ENCODE assay signal across 8 cellular contexts in the genomic region with DNA sequence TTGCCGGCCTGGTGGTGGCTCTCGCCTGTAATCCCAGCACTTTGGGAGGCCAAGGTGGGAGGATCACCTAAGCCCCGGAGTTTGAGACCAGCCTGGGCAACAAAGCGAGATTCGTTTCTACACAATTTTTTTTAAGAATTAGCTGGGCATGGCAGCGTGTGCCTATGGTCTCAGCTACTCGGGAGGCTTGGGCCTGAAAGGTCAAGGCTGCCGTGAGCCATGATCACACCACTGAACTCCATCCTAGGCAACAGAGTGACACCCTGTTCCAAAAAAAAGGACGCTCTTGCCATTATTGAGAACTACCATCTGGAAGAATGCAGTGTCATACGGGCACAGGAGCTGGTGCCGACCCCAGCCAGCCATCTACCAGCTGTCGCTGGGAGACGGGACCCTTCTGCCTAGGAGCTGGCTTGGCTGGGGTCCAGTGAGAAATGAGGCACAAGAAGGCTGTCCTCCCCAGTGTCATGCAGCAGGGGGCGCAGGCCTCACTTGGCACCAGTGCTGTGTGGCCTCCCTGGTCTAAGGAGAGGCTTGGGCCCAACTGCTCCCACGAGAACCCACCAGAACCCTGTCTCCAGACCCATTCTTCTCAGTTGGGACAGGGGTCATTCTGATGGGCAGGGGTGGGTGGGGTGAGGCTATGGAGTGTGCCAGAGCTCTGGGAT. TPM values are rescaled to one million over a fixed set of nuclear protein-coding genes. Genes with fewer than 3 reads are reported as not detected.
DNase-seq lines count a peak whose midpoint lies in the region; ATAC-seq, FAIRE-seq and TF ChIP-seq lines count a peak whose summit lies in the region.

No MANE protein-coding gene starts in this region.

- POLR2A ChIA-PET in K562 (lab: Yijun Ruan, JAX) = interaction anchor here (0.6 to 1.4 kb wide), 7 partner anchors 10 to 309 kb away, joined by 3 to 5 read pairs (median 3); no protein-coding TSS in a partner anchor

- no peak overlapping the region for H3K4me3 ChIP-seq in Jurkat, Clone E6-1 (ENCODE audit: low read length)
- H3K4me3 ChIP-seq in K562 (no peak overlapping the region), kidney (ENCODE audit: low read length in 2 of 2) (no peak overlapping the region)

- intact Hi-C loops in K562 (cut with micrococcal nuclease) (no loop called here), kidney (cut with DNase I) (no loop called here)

- TF ChIP-seq POLR2A in K562 (conservative IDR thresholded peaks at IDR 0.05) = no peak

- BruUV-seq in K562 (replicated peaks; lab: Mats Ljungman, UMichigan) = no TSS peak

- TF ChIP-seq EP300 in K562 (IDR thresholded peaks at IDR 0.05; ENCODE audit: low read length) = no peak

- H3K9ac ChIP-seq in K562 (ENCODE audit: insufficient read depth in 1 of 2, low read depth in 2 of 2, low read length in 2 of 2) (0 out of 4 replicates have a peak overlapping the region, but pooled peaks of 1 of the 2 experiments have one; percentile 27), kidney (ENCODE audit: low read length in 2 of 2) (no peak overlapping the region)

- no peaks in the 10 kb centered on the region for H3K9me3 ChIP-seq in K562 (replicated peaks; ENCODE audit: control insufficient read depth, insufficient read depth, low read depth, low read length)
- no peaks in the 10 kb centered on the region for H3K9me3 ChIP-seq in kidney (ENCODE audit: control insufficient read depth in 1 of 2, low read length in 2 of 2)

- H3K79me2 ChIP-seq in K562 (ENCODE audit: control insufficient read depth, insufficient read depth, low read length) = no peaks in the 10 kb centered on the region

- FAIRE-seq in K562 (lab: Jason Lieb, UNC) (peak; percentile 82), kidney (lab: Jason Lieb, UNC) (no peak)

- no peaks in the 10 kb centered on the region for H3K27me3 ChIP-seq in K562 (ENCODE audit: control insufficient read depth in 2 of 2, insufficient read depth in 2 of 2, low read length in 2 of 2)

- in situ Hi-C loops in K562 (cut with MboI) = no loop called here

- WGBS in K562 (ENCODE audit: insufficient coverage, low coverage, missing lambda C conversion rate) = 68% methylated on average over 15 of the region's 15 CpGs

- peak; percentile 75 to 82 (median 80) for TF ChIP-seq CTCF in K562 (IDR thresholded peaks at IDR 0.05 in 2 of 3, conservative IDR thresholded peaks at IDR 0.05 in 1 of 3; ENCODE audit: insufficient read depth in 2 of 3, low read depth in 1 of 3, low read length in 3 of 3)
- TF ChIP-seq CTCF in kidney (IDR thresholded peaks at IDR 0.05; ENCODE audit: borderline replicate concordance, extremely low read depth, insufficient read depth) = peak; percentile 39

- DNase-seq in Daoy (ENCODE audit: low read depth) (peak; percentile 79), UCSD-AML1 (lab: John Stamatoyannopoulos, UW; ENCODE audit: unreplicated experiment) (peak; percentile 43), K562 (ENCODE audit: extremely low read depth in 1 of 4, low spot score in 3 of 4) (peak; percentile 67 to 80 (median 77)), kidney (peak; percentile 83), putamen (ENCODE audit: low spot score) (no peak)
- peak; percentile 40 for DNase-seq in Jurkat, Clone E6-1 (ENCODE audit: low read depth, low spot score)
- DNase-seq in stimulated activated CD4-positive, alpha-beta T cell treated with anti-CD3 and anti-CD28 coated beads, Interleukin-2, amount 100 ng/mL, for 48 hours = peak; percentile 54 to 62

- CTCF ChIA-PET in K562 (lab: Yijun Ruan, JAX; ENCODE audit: low intra/inter-chr PET ratio) = interaction anchor here (0.6 to 1.7 kb wide), 2 partner anchors 70 to 489 kb away, joined by 3 to 11 read pairs; no protein-coding TSS in a partner anchor

- H3K36me3 ChIP-seq in K562 (ENCODE audit: control insufficient read depth, insufficient read depth, low read length) (peaks cover 88% of the 10 kb centered on the region; the same call in 2 of the 3 replicates), kidney (ENCODE audit: control insufficient read depth in 1 of 2, insufficient read depth in 2 of 2, low read length in 2 of 2) (peaks cover 25 to 34% of the 10 kb centered on the region in 2 donors)

- H3K27ac ChIP-seq in K562 (ENCODE audit: extremely low read depth, low read depth, low read length) (no peak overlapping the region), kidney (ENCODE audit: low read depth in 2 of 2, low read length in 2 of 2) (no peak overlapping the region)

- ATAC-seq in K562 = peak; percentile 96
- ATAC-seq in HG02938 (IDR thresholded peaks at IDR 0.05; ENCODE audit: unreplicated experiment) = no peak

- H2AFZ ChIP-seq in K562 (ENCODE audit: low read depth, low read length) = no peak overlapping the region

- H3K4me1 ChIP-seq in K562 (replicated peaks in 1 of 2; ENCODE audit: control insufficient read depth in 2 of 2, insufficient read depth in 2 of 2, low read length in 2 of 2) (peaks cover 0 to 20% of the 10 kb centered on the region in 2 experiments; a peak in 2 of 5 replicates), kidney (ENCODE audit: control insufficient read depth in 1 of 2, insufficient read depth in 1 of 2, low read depth in 1 of 2, low read length in 2 of 2) (no peaks in the 10 kb centered on the region)

- peak; percentile 58 to 72 for TF ChIP-seq RAD21 in K562 (CRISPR knock-in tag; conservative IDR thresholded peaks at IDR 0.05 in 1 of 2, IDR thresholded peaks at IDR 0.05 in 1 of 2)

- no peak overlapping the region for H3K4me2 ChIP-seq in K562 (ENCODE audit: insufficient read depth, low read length)

- H4K20me1 ChIP-seq in K562 (replicated peaks; ENCODE audit: control insufficient read depth, insufficient read depth, low read length) = no peaks in the 10 kb centered on the region; the same call in 1 of the 2 replicates

- H3K9me1 ChIP-seq in K562 (ENCODE audit: control insufficient read depth, insufficient read depth, low read length) = no peaks in the 10 kb centered on the region

RNA-seq across cellular contexts. Expression of a gene that starts 12.2 kb away (rescaled TPM):
- total RNA-seq in Daoy (2014; rRNA removed; shearing (Covaris generic)) = 15.5 and 25.3 TPM in 2 replicates
- 4.8 TPM for polyA plus RNA-seq in Jurkat, Clone E6-1 (2012; ENCODE audit: insufficient read depth, insufficient read length)
- 1.5 TPM in 1 of 2 replicates, not detected in the other for total RNA-seq in K562 (2011; cell fraction: chromatin; rRNA removed; ENCODE audit: low replicate concordance)
- 0.67 and 0.92 TPM in 2 replicates for total RNA-seq in K562 (2011; cell fraction: nucleolus; rRNA removed)
- total RNA-seq in K562 (2011; cell fraction: nucleoplasm; rRNA removed) = 0.88 and 1.2 TPM in 2 replicates
- total RNA-seq in K562 (2014; rRNA removed) = 0.24 and 0.95 TPM in 2 replicates
- 0.15 and 0.29 TPM in 2 replicates for total RNA-seq in K562 (2014; rRNA removed; fragmentation: Illumina TruSeq; extraction: Trizol)
- 0.08 and 0.18 TPM in 2 replicates for total RNA-seq in K562 (2015; rRNA removed; fragmentation: Illumina TruSeq; extraction: Trizol)
- 0.89 and 1.1 TPM in 2 replicates for total RNA-seq in K562 (2021)
- 0.24 and 0.35 TPM in 2 replicates for polyA plus RNA-seq in K562 (2011; rRNA removed)
- polyA plus RNA-seq in K562 (2011; cell fraction: cytosol; rRNA removed) = 0.25 and 1.1 TPM in 2 replicates
- 0.41 and 0.68 TPM in 2 replicates for polyA plus RNA-seq in K562 (2011; cell fraction: nucleus; rRNA removed)
- polyA plus RNA-seq in K562 (2012) = 1.1 and 3.7 TPM in 2 replicates
- 0.17 and 0.28 TPM in 2 replicates for polyA plus RNA-seq in K562 (2014; fragmentation: Illumina TruSeq; extraction: Trizol)
- not detected for polyA plus RNA-seq in K562 (2014; fragmentation: Nextera tagmentation; extraction: Ambion mirVana)
- polyA plus RNA-seq in K562 (2014; rRNA removed) = 1.1 and 2.1 TPM in 2 replicates
- 0.24 and 0.35 TPM in 2 replicates for polyA minus RNA-seq in K562 (2011; rRNA and poly(A)+ RNA removed)
- polyA minus RNA-seq in K562 (2011; cell fraction: cytosol; rRNA and poly(A)+ RNA removed) = 0.57 and 1.4 TPM in 2 replicates
- polyA minus RNA-seq in K562 (2011; cell fraction: nucleus; rRNA and poly(A)+ RNA removed) = 0.11 and 0.54 TPM in 2 replicates
- total RNA-seq in kidney = 30.6 TPM
- polyA plus RNA-seq in kidney (ENCODE audit: insufficient read depth, low read depth, low replicate concordance) = 10.3 TPM

RNA-seq across cellular contexts. Expression of a gene that starts 33.9 kb away (rescaled TPM):
- 12.9 and 17.3 TPM in 2 replicates for total RNA-seq in Daoy (2014; rRNA removed; shearing (Covaris generic))
- polyA plus RNA-seq in Jurkat, Clone E6-1 (2012; ENCODE audit: insufficient read depth, insufficient read length) = 62.9 TPM
- total RNA-seq in K562 (2011; cell fraction: chromatin; rRNA removed; ENCODE audit: low replicate concordance) = 74.9 and 232 TPM in 2 replicates
- total RNA-seq in K562 (2011; cell fraction: nucleolus; rRNA removed) = 163 and 196 TPM in 2 replicates
- total RNA-seq in K562 (2011; cell fraction: nucleoplasm; rRNA removed) = 143 TPM in 2 replicates
- total RNA-seq in K562 (2014; rRNA removed) (27.5 and 61.8 TPM in 2 replicates), K562 (2014; rRNA removed; fragmentation: Illumina TruSeq; extraction: Trizol) (10.1 and 10.6 TPM in 2 replicates), K562 (2015; rRNA removed; fragmentation: Illumina TruSeq; extraction: Trizol) (21.8 and 24.7 TPM in 2 replicates), K562 (2021) (90.2 and 96.0 TPM in 2 replicates), kidney (107 TPM)
- polyA plus RNA-seq in K562 (2011; rRNA removed) (28.8 and 53.6 TPM in 2 replicates), K562 (2014; fragmentation: Illumina TruSeq; extraction: Trizol) (80.9 and 88.2 TPM in 2 replicates), K562 (2014; fragmentation: Nextera tagmentation; extraction: Ambion mirVana) (1 to 10 TPM in 1 of 2 experiments, under 1 TPM in 1; 0.37 to 2.4 TPM), K562 (2014; rRNA removed) (42.1 and 44.3 TPM in 2 replicates), kidney (ENCODE audit: insufficient read depth, low read depth, low replicate concordance) (142 TPM)
- polyA plus RNA-seq in K562 (2011; cell fraction: cytosol; rRNA removed) = 46.7 and 81.9 TPM in 2 replicates
- polyA plus RNA-seq in K562 (2011; cell fraction: nucleus; rRNA removed) = 82.4 and 135 TPM in 2 replicates
- 51.6 and 56.8 TPM in 2 replicates for polyA plus RNA-seq in K562 (2012)
- polyA minus RNA-seq in K562 (2011; rRNA and poly(A)+ RNA removed) = 26.0 and 33.3 TPM in 2 replicates
- 27.2 and 40.1 TPM in 2 replicates for polyA minus RNA-seq in K562 (2011; cell fraction: cytosol; rRNA and poly(A)+ RNA removed)
- 32.2 and 33.1 TPM in 2 replicates for polyA minus RNA-seq in K562 (2011; cell fraction: nucleus; rRNA and poly(A)+ RNA removed)

RNA-seq across cellular contexts. Expression of a gene that starts 43.2 kb away (rescaled TPM):
- not detected in 2 replicates for total RNA-seq in Daoy (2014; rRNA removed; shearing (Covaris generic))
- not detected for polyA plus RNA-seq in Jurkat, Clone E6-1 (2012; ENCODE audit: insufficient read depth, insufficient read length)
- total RNA-seq in K562 (2011; cell fraction: chromatin; rRNA removed; ENCODE audit: low replicate concordance) = not detected in 2 replicates
- total RNA-seq in K562 (2011; cell fraction: nucleolus; rRNA removed) = 1.7 TPM in 1 of 2 replicates, not detected in the other
- total RNA-seq in K562 (2011; cell fraction: nucleoplasm; rRNA removed) = not detected in 2 replicates
- 0.24 TPM in 1 of 2 replicates, not detected in the other for total RNA-seq in K562 (2014; rRNA removed)
- total RNA-seq in K562 (2014; rRNA removed; fragmentation: Illumina TruSeq; extraction: Trizol) = not detected in 2 replicates
- total RNA-seq in K562 (2015; rRNA removed; fragmentation: Illumina TruSeq; extraction: Trizol) = 0.33 and 0.60 TPM in 2 replicates
- total RNA-seq in K562 (2021) = 0.63 and 0.78 TPM in 2 replicates
- 0.47 and 1.1 TPM in 2 replicates for polyA plus RNA-seq in K562 (2011; rRNA removed)
- 0.79 and 2.6 TPM in 2 replicates for polyA plus RNA-seq in K562 (2011; cell fraction: cytosol; rRNA removed)
- polyA plus RNA-seq in K562 (2011; cell fraction: nucleus; rRNA removed) = 0.21 and 0.38 TPM in 2 replicates
- polyA plus RNA-seq in K562 (2012) = 0.50 TPM in 1 of 2 replicates, not detected in the other
- polyA plus RNA-seq in K562 (2014; fragmentation: Illumina TruSeq; extraction: Trizol) = 0.59 TPM in 1 of 2 replicates, not detected in the other
- under 1 TPM; 0.53 TPM for polyA plus RNA-seq in K562 (2014; fragmentation: Nextera tagmentation; extraction: Ambion mirVana)
- polyA plus RNA-seq in K562 (2014; rRNA removed) = 0.42 TPM in 1 of 2 replicates, not detected in the other
- polyA minus RNA-seq in K562 (2011; rRNA and poly(A)+ RNA removed) = not detected in 2 replicates
- polyA minus RNA-seq in K562 (2011; cell fraction: cytosol; rRNA and poly(A)+ RNA removed) = not detected in 2 replicates
- polyA minus RNA-seq in K562 (2011; cell fraction: nucleus; rRNA and poly(A)+ RNA removed) = not detected in 2 replicates
- total RNA-seq in kidney = 1.6 TPM
- 25.0 TPM for polyA plus RNA-seq in kidney (ENCODE audit: insufficient read depth, low read depth, low replicate concordance)

RNA-seq across cellular contexts. Expression of a gene that starts 47.0 kb away (rescaled TPM):
- total RNA-seq in Daoy (2014; rRNA removed; shearing (Covaris generic)) = not detected in 2 replicates
- polyA plus RNA-seq in Jurkat, Clone E6-1 (2012; ENCODE audit: insufficient read depth, insufficient read length) = not detected
- total RNA-seq in K562 (2011; cell fraction: chromatin; rRNA removed; ENCODE audit: low replicate concordance) = not detected in 2 replicates
- not detected in 2 replicates for total RNA-seq in K562 (2011; cell fraction: nucleolus; rRNA removed)
- not detected in 2 replicates for total RNA-seq in K562 (2011; cell fraction: nucleoplasm; rRNA removed)
- total RNA-seq in K562 (2014; rRNA removed) = not detected in 2 replicates
- not detected in 2 replicates for total RNA-seq in K562 (2014; rRNA removed; fragmentation: Illumina TruSeq; extraction: Trizol)
- not detected in 2 replicates for total RNA-seq in K562 (2015; rRNA removed; fragmentation: Illumina TruSeq; extraction: Trizol)
- not detected in 2 replicates for total RNA-seq in K562 (2021)
- polyA plus RNA-seq in K562 (2011; rRNA removed) = not detected in 2 replicates
- 0.15 TPM in 1 of 2 replicates, not detected in the other for polyA plus RNA-seq in K562 (2011; cell fraction: cytosol; rRNA removed)
- not detected in 2 replicates for polyA plus RNA-seq in K562 (2011; cell fraction: nucleus; rRNA removed)
- polyA plus RNA-seq in K562 (2012) = not detected in 2 replicates
- 0.46 TPM in 1 of 2 replicates, not detected in the other for polyA plus RNA-seq in K562 (2014; fragmentation: Illumina TruSeq; extraction: Trizol)
- not detected for polyA plus RNA-seq in K562 (2014; fragmentation: Nextera tagmentation; extraction: Ambion mirVana)
- not detected in 2 replicates for polyA plus RNA-seq in K562 (2014; rRNA removed)
- polyA minus RNA-seq in K562 (2011; rRNA and poly(A)+ RNA removed) = not detected in 2 replicates
- polyA minus RNA-seq in K562 (2011; cell fraction: cytosol; rRNA and poly(A)+ RNA removed) = not detected in 2 replicates
- not detected in 2 replicates for polyA minus RNA-seq in K562 (2011; cell fraction: nucleus; rRNA and poly(A)+ RNA removed)
- not detected for total RNA-seq in kidney
- not detected for polyA plus RNA-seq in kidney (ENCODE audit: insufficient read depth, low read depth, low replicate concordance)

RNA-seq across cellular contexts. Expression of a gene that starts 49.8 kb away (rescaled TPM):
- 61.6 and 80.7 TPM in 2 replicates for total RNA-seq in Daoy (2014; rRNA removed; shearing (Covaris generic))
- polyA plus RNA-seq in Jurkat, Clone E6-1 (2012; ENCODE audit: insufficient read depth, insufficient read length) = 111 TPM
- total RNA-seq in K562 (2011; cell fraction: chromatin; rRNA removed; ENCODE audit: low replicate concordance) = 297 and 460 TPM in 2 replicates
- 224 and 226 TPM in 2 replicates for total RNA-seq in K562 (2011; cell fraction: nucleolus; rRNA removed)
- total RNA-seq in K562 (2011; cell fraction: nucleoplasm; rRNA removed) = 233 and 263 TPM in 2 replicates
- total RNA-seq in K562 (2014; rRNA removed) (56.7 and 74.5 TPM in 2 replicates), K562 (2014; rRNA removed; fragmentation: Illumina TruSeq; extraction: Trizol) (31.1 and 34.6 TPM in 2 replicates), K562 (2015; rRNA removed; fragmentation: Illumina TruSeq; extraction: Trizol) (46.4 and 46.7 TPM in 2 replicates), K562 (2021) (81.6 and 86.3 TPM in 2 replicates), kidney (83.6 TPM)
- polyA plus RNA-seq in K562 (2011; rRNA removed) (34.4 and 55.3 TPM in 2 replicates), K562 (2014; fragmentation: Illumina TruSeq; extraction: Trizol) (44.0 and 45.2 TPM in 2 replicates), K562 (2014; fragmentation: Nextera tagmentation; extraction: Ambion mirVana) (1 to 10 TPM in 1 of 2 experiments, under 1 TPM in 1; 0.94 to 1.2 TPM), K562 (2014; rRNA removed) (72.2 and 80.0 TPM in 2 replicates), kidney (ENCODE audit: insufficient read depth, low read depth, low replicate concordance) (38.0 TPM)
- 18.3 and 19.8 TPM in 2 replicates for polyA plus RNA-seq in K562 (2011; cell fraction: cytosol; rRNA removed)
- polyA plus RNA-seq in K562 (2011; cell fraction: nucleus; rRNA removed) = 277 and 310 TPM in 2 replicates
- 71.3 and 94.7 TPM in 2 replicates for polyA plus RNA-seq in K562 (2012)
- polyA minus RNA-seq in K562 (2011; rRNA and poly(A)+ RNA removed) = 25.8 and 29.7 TPM in 2 replicates
- 18.8 and 19.3 TPM in 2 replicates for polyA minus RNA-seq in K562 (2011; cell fraction: cytosol; rRNA and poly(A)+ RNA removed)
- polyA minus RNA-seq in K562 (2011; cell fraction: nucleus; rRNA and poly(A)+ RNA removed) = 39.9 and 51.1 TPM in 2 replicates
